In genomic region chrX:123764967-123765871, GRCh38 we compare ENCODE assay signal across 8 cellular contexts. TPM values are rescaled to one million over a fixed set of nuclear protein-coding genes. Genes with fewer than 3 reads are reported as not detected.
DNase-seq lines count a peak whose midpoint lies in the region; ATAC-seq and TF ChIP-seq lines count a peak whose summit lies in the region.

No MANE protein-coding gene starts in this region.

- H3K27ac Mint-ChIP-seq in naive thymus-derived CD8-positive, alpha-beta T cell: peak overlapping the region in 8 of 10 donors; percentile 17 to 83 (median 57)
- peak overlapping the region in 1 of 2 donors; percentile 84 for H3K27ac Mint-ChIP-seq in stimulated activated naive CD8-positive, alpha-beta T cell treated with anti-CD3 and anti-CD28 coated beads, Interleukin-15, amount 100 ng/mL, for 72 hours

- H3K36me3 ChIP-seq in DOHH2 (ENCODE audit: control insufficient read depth, low read length) (no peaks in the 10 kb centered on the region), GM23248 (ENCODE audit: low read depth) (no peaks in the 10 kb centered on the region), KOPT-K1 (ENCODE audit: insufficient read depth, low read length) (no peaks in the 10 kb centered on the region), Peyer's patch (no peaks in the 10 kb centered on the region)

- peak; percentile 87 to 94 for ATAC-seq in naive thymus-derived CD8-positive, alpha-beta T cell
- peak; percentile 96 for ATAC-seq in stimulated activated naive CD8-positive, alpha-beta T cell treated with anti-CD3 and anti-CD28 coated beads, Interleukin-15, amount 100 ng/mL, for 72 hours

- H3K79me2 ChIP-seq in DOHH2 (ENCODE audit: control insufficient read depth, low read length) (no peaks in the 10 kb centered on the region), GM23248 (ENCODE audit: insufficient read depth) (no peaks in the 10 kb centered on the region)

- H3K4me1 ChIP-seq in DOHH2 (ENCODE audit: control insufficient read depth, low read length): peaks cover 14% of the 10 kb centered on the region
- H3K4me1 ChIP-seq in GM23248 (ENCODE audit: insufficient read depth): no peaks in the 10 kb centered on the region
- no peaks in the 10 kb centered on the region for H3K4me1 ChIP-seq in Peyer's patch

- POLR2A ChIA-PET in naive thymus-derived CD8-positive, alpha-beta T cell (lab: Charles Lee): interaction anchor here (0.6 kb wide), 1 partner anchor 27 kb away, joined by 6 read pairs; no protein-coding TSS in a partner anchor

- in situ Hi-C loops in GM23248 (cut with MboI): no loop called here

- H3K27ac ChIP-seq in DOHH2 (ENCODE audit: low read depth, low read length) (no peak overlapping the region), GM23248 (peak overlapping the region; percentile 53), KOPT-K1 (ENCODE audit: low read depth, low read length, poor library complexity, severe bottlenecking) (peak overlapping the region; percentile 16), Peyer's patch (peak overlapping the region; percentile 42 to 70 (median 60))

- no peak for TF ChIP-seq CTCF in DOHH2 (IDR thresholded peaks at IDR 0.05; ENCODE audit: low read depth, low read length, poor library complexity, severe bottlenecking)
- TF ChIP-seq CTCF in Peyer's patch (IDR thresholded peaks at IDR 0.05): no peak
- TF ChIP-seq CTCF in fibroblast of mammary gland (conservative IDR thresholded peaks at IDR 0.05; ENCODE audit: control insufficient read depth, insufficient read depth, low read depth, low read length): no peak

- 3 to 22% methylated on average over 6 to 38 of the region's 38 CpGs for WGBS in GM23248 (ENCODE audit: low coverage in 1 of 2, low lambda C conversion rate in 2 of 2, missing lambda C conversion rate in 2 of 2), 2 experiments

- no peaks in the 10 kb centered on the region for H3K27me3 Mint-ChIP-seq in naive thymus-derived CD8-positive, alpha-beta T cell
- no peaks in the 10 kb centered on the region for H3K27me3 Mint-ChIP-seq in stimulated activated naive CD8-positive, alpha-beta T cell treated with anti-CD3 and anti-CD28 coated beads, Interleukin-15, amount 100 ng/mL, for 72 hours

- H4K20me1 ChIP-seq in DOHH2 (ENCODE audit: control insufficient read depth, insufficient read depth, low read depth, low read length) (no peaks in the 10 kb centered on the region), GM23248 (ENCODE audit: insufficient read depth) (no peaks in the 10 kb centered on the region)

- H3K4me2 ChIP-seq in DOHH2 (ENCODE audit: low read length): peak overlapping the region; percentile 61
- peak overlapping the region; percentile 77 for H3K4me2 ChIP-seq in GM23248 (ENCODE audit: unreplicated experiment)

- peak in 1 of 2 donors; percentile 21 for TF ChIP-seq POLR2A in Peyer's patch (IDR thresholded peaks at IDR 0.05)

- H3K9ac ChIP-seq in GM23248: peak overlapping the region; percentile 78

- peaks cover 0 to 2% (median 0%) of the 10 kb centered on the region in 9 donors for H3K9me3 Mint-ChIP-seq in naive thymus-derived CD8-positive, alpha-beta T cell
- no peaks in the 10 kb centered on the region for H3K9me3 Mint-ChIP-seq in stimulated activated naive CD8-positive, alpha-beta T cell treated with anti-CD3 and anti-CD28 coated beads, Interleukin-15, amount 100 ng/mL, for 72 hours

- peak overlapping the region; percentile 97 for H2AFZ ChIP-seq in GM23248

- peak overlapping the region; percentile 78 to 90 (median 82) for H3K4me3 Mint-ChIP-seq in naive thymus-derived CD8-positive, alpha-beta T cell
- H3K4me3 Mint-ChIP-seq in stimulated activated naive CD8-positive, alpha-beta T cell treated with anti-CD3 and anti-CD28 coated beads, Interleukin-15, amount 100 ng/mL, for 72 hours: peak overlapping the region; percentile 81 to 83

- no peaks in the 10 kb centered on the region for H3K36me3 Mint-ChIP-seq in naive thymus-derived CD8-positive, alpha-beta T cell

- no peaks in the 10 kb centered on the region for H3K9me3 ChIP-seq in DOHH2 (ENCODE audit: control insufficient read depth, insufficient read depth, low read length)
- no peaks in the 10 kb centered on the region for H3K9me3 ChIP-seq in GM23248 (ENCODE audit: low read depth)
- no peaks in the 10 kb centered on the region for H3K9me3 ChIP-seq in KOPT-K1 (ENCODE audit: insufficient read depth, low read length, poor library complexity, severe bottlenecking)
- H3K9me3 ChIP-seq in Peyer's patch: no peaks in the 10 kb centered on the region

- H3F3A ChIP-seq in DOHH2 (ENCODE audit: control insufficient read depth, insufficient read depth) (peaks cover 8% of the 10 kb centered on the region), GM23248 (ENCODE audit: insufficient read depth) (no peaks in the 10 kb centered on the region)

- peak overlapping the region; percentile 65 for H3K4me3 ChIP-seq in DOHH2 (ENCODE audit: low read length)
- H3K4me3 ChIP-seq in GM23248: peak overlapping the region; percentile 73
- peak overlapping the region; percentile 30 to 48 (median 37) for H3K4me3 ChIP-seq in Peyer's patch
- peak overlapping the region; percentile 43 for H3K4me3 ChIP-seq in fibroblast of mammary gland (ENCODE audit: control insufficient read depth, low read depth, low read length)

- DNase-seq in GM23248 (peak; percentile 93), Peyer's patch (peak; percentile 67 to 92 (median 86)), fibroblast of mammary gland (ENCODE audit: low read depth) (peak; percentile 80)
- DNase-seq in activated T-helper 1 cell treated with anti-CD3 and anti-CD28 coated beads, Interleukin-2, amount 50 U/mL, for 16 hours (ENCODE audit: low read depth in 1 of 2, low spot score in 1 of 2): peak; percentile 13 to 23
- DNase-seq in naive thymus-derived CD8-positive, alpha-beta T cell: peak in 9 of 10 donors; percentile 8 to 43 (median 21)
- peak; percentile 30 to 56 for DNase-seq in stimulated activated naive CD8-positive, alpha-beta T cell treated with anti-CD3 and anti-CD28 coated beads, Interleukin-15, amount 100 ng/mL, for 72 hours

- peaks cover 3 to 10% (median 6%) of the 10 kb centered on the region in 4 donors for H3K4me1 Mint-ChIP-seq in naive thymus-derived CD8-positive, alpha-beta T cell
- H3K4me1 Mint-ChIP-seq in stimulated activated naive CD8-positive, alpha-beta T cell treated with anti-CD3 and anti-CD28 coated beads, Interleukin-15, amount 100 ng/mL, for 72 hours: peaks cover 4% of the 10 kb centered on the region

- H3K9me2 ChIP-seq in DOHH2 (replicated peaks; ENCODE audit: control insufficient read depth, low read length) (no peaks in the 10 kb centered on the region), GM23248 (ENCODE audit: insufficient read depth) (no peaks in the 10 kb centered on the region)

- H3K27me3 ChIP-seq in DOHH2 (ENCODE audit: control insufficient read depth, low read length) (no peaks in the 10 kb centered on the region), GM23248 (replicated peaks; ENCODE audit: insufficient read depth) (no peaks in the 10 kb centered on the region), Peyer's patch (no peaks in the 10 kb centered on the region)

RNA-seq across cellular contexts. Expression of gene THOC2, which starts 32.4 kb away (rescaled TPM):
- 35.8 and 47.8 TPM in 2 replicates for total RNA-seq in GM23248 (2014; rRNA removed; shearing (Covaris generic))
- 47.4 and 53.4 TPM in 2 replicates for polyA plus RNA-seq in GM23248 (2016; fragmentation: Nextera tagmentation; extraction: Ambion mirVana)
- total RNA-seq in Peyer's patch: 100 to 1,000 TPM; 111 to 154 (median 114) TPM
- 100 to 1,000 TPM; 105 to 117 TPM for total RNA-seq in naive thymus-derived CD8-positive, alpha-beta T cell
- 10 to 100 TPM; 30.9 to 41.9 (median 34.5) TPM for polyA plus RNA-seq in naive thymus-derived CD8-positive, alpha-beta T cell

Comparison
In these comparisons a context has a peak if more than half of its experiments do, and no peak if none do; other contexts are left out.
1. DNase-seq: peak in every context shown above with its lines; median percentile 93 in GM23248; 86 in Peyer's patch; 80 in fibroblast of mammary gland; 43 in stimulated activated naive CD8-positive, alpha-beta T cell treated with anti-CD3 and anti-CD28 coated beads, Interleukin-15, amount 100 ng/mL, for 72 hours; 21 in naive thymus-derived CD8-positive, alpha-beta T cell; 18 in activated T-helper 1 cell treated with anti-CD3 and anti-CD28 coated beads, Interleukin-2, amount 50 U/mL, for 16 hours.